30 cellular contexts compared by ENCODE assay signal in genomic region chr11:112599265-112599664, GRCh38.
"Had no signal": no experiment of that assay in that cellular context is flagged by ENCODE, and none has a peak within 500 bp of the region (broad histone marks: within the 10 kb centered on the region; RNA-seq: fewer than 3 reads in every experiment).

No MANE protein-coding gene starts in this region.

- H2AFZ ChIP-seq: parathyroid adenoma had no signal

- H3K27me3 ChIP-seq: ovary, right lobe of liver, sigmoid colon, stomach, thyroid gland, tibial nerve, upper lobe of left lung, vagina had no signal

- H3K4me1 Mint-ChIP-seq: nephron progenitor cell; neural crest cell; stimulated activated effector memory CD8-positive, alpha-beta T cell treated with anti-CD3 and anti-CD28 coated beads, Interleukin-12 subunit alpha, Interleukin-12 subunit beta, amount 100 ng/mL, for 72 hours; stimulated activated naive B cell treated with anti-CD40 and anti-IgM and Interleukin-4, amounts not matched to agents 10 μg/mL and 1 μg/mL and 100 μg/mL, for 72 hours had no signal

- H3K9ac ChIP-seq: parathyroid adenoma had no signal

- H3K36me3 Mint-ChIP-seq: natural killer cell treated with Interleukin-12 subunit alpha and Interleukin-12 subunit beta and Interleukin-15 and Interleukin-18, amount 100 ng/mL, for 72 hours; stimulated activated effector memory CD8-positive, alpha-beta T cell treated with anti-CD3 and anti-CD28 coated beads, Interleukin-12 subunit alpha, Interleukin-12 subunit beta, amount 100 ng/mL, for 72 hours; stimulated activated naive B cell treated with anti-CD40 and anti-IgM and Interleukin-4, amounts not matched to agents 10 μg/mL and 1 μg/mL and 100 μg/mL, for 72 hours had no signal

- H3K36me3 ChIP-seq: neutrophil, ovary, right lobe of liver, sigmoid colon, stomach, thoracic aorta, thyroid gland, tibial nerve, upper lobe of left lung, vagina had no signal

- FAIRE-seq: small intestine, urothelium cell line had no signal

- H3K27ac Mint-ChIP-seq: natural killer cell treated with Interleukin-12 subunit alpha and Interleukin-12 subunit beta and Interleukin-15 and Interleukin-18, amount 100 ng/mL, for 72 hours; nephron progenitor cell; progenitor cell of endocrine pancreas; stimulated activated effector memory CD8-positive, alpha-beta T cell treated with anti-CD3 and anti-CD28 coated beads, Interleukin-12 subunit alpha, Interleukin-12 subunit beta, amount 100 ng/mL, for 72 hours; stimulated activated naive B cell treated with anti-CD40 and anti-IgM and Interleukin-4, amounts not matched to agents 10 μg/mL and 1 μg/mL and 100 μg/mL, for 72 hours; stimulated activated naive CD8-positive, alpha-beta T cell treated with anti-CD3 and anti-CD28 coated beads, Interleukin-15, Interleukin-2, amounts not matched to agents 100 ng/mL and 50 ng/mL, for 24 hours had no signal

- H3K4me3 ChIP-seq: ovary, psoas muscle, right lobe of liver, sigmoid colon, stomach, thoracic aorta, thyroid gland, tibial nerve, upper lobe of left lung, vagina had no signal

- H3K4me1 ChIP-seq: parathyroid adenoma, psoas muscle, right lobe of liver, sigmoid colon, stomach, thyroid gland, upper lobe of left lung, vagina had no signal

- H3K9me3 ChIP-seq: neutrophil, ovary, psoas muscle, right lobe of liver, stomach, thoracic aorta, thyroid gland, tibial nerve, upper lobe of left lung, vagina had no signal

- DNase-seq: nephron progenitor cell; nucleus accumbens; ovary; posterior cingulate gyrus; psoas muscle; right cardiac atrium; right lobe of liver; sigmoid colon; small intestine; stimulated activated CD4-positive, alpha-beta T cell treated with anti-CD3 and anti-CD28 coated beads, Interleukin-15, amount 100 ng/mL, for 24 hours; stimulated activated CD4-positive, alpha-beta T cell treated with anti-CD3 and anti-CD28 coated beads, Interleukin-2, amount 100 ng/mL, for 24 hours; stimulated activated CD4-positive, alpha-beta T cell treated with anti-CD3 and anti-CD28 coated beads, Interleukin-2, amount 100 ng/mL, for 48 hours; stimulated activated CD4-positive, alpha-beta T cell treated with anti-CD3 and anti-CD28 coated beads, Interleukin-4, amount 100 ng/mL, for 24 hours; stimulated activated naive B cell treated with anti-CD40 and anti-IgM and Interleukin-4, amounts not matched to agents 10 μg/mL and 1 μg/mL and 100 μg/mL, for 72 hours; stimulated activated naive CD4-positive, alpha-beta T cell treated with Interleukin-2 at 50 U/mL for 16 hours; stomach; thyroid gland; trophoblast cell; upper lobe of left lung had no signal

- H3K27ac ChIP-seq: neutrophil, ovary, parathyroid adenoma, psoas muscle, right lobe of liver, sigmoid colon, stomach, thoracic aorta, thyroid gland, tibial nerve, upper lobe of left lung, vagina had no signal

- H3K79me2 ChIP-seq: parathyroid adenoma had no signal

- H3K9me3 Mint-ChIP-seq: natural killer cell treated with Interleukin-12 subunit alpha and Interleukin-12 subunit beta and Interleukin-15 and Interleukin-18, amount 100 ng/mL, for 72 hours; neural crest cell; stimulated activated effector memory CD8-positive, alpha-beta T cell treated with anti-CD3 and anti-CD28 coated beads, Interleukin-12 subunit alpha, Interleukin-12 subunit beta, amount 100 ng/mL, for 72 hours; stimulated activated naive CD8-positive, alpha-beta T cell treated with anti-CD3 and anti-CD28 coated beads, Interleukin-15, Interleukin-2, amounts not matched to agents 100 ng/mL and 50 ng/mL, for 24 hours had no signal

- H3K4me3 Mint-ChIP-seq: natural killer cell treated with Interleukin-12 subunit alpha and Interleukin-12 subunit beta and Interleukin-15 and Interleukin-18, amount 100 ng/mL, for 72 hours; nephron progenitor cell; neural crest cell; stimulated activated effector memory CD8-positive, alpha-beta T cell treated with anti-CD3 and anti-CD28 coated beads, Interleukin-12 subunit alpha, Interleukin-12 subunit beta, amount 100 ng/mL, for 72 hours; stimulated activated naive B cell treated with anti-CD40 and anti-IgM and Interleukin-4, amounts not matched to agents 10 μg/mL and 1 μg/mL and 100 μg/mL, for 72 hours; stimulated activated naive CD8-positive, alpha-beta T cell treated with anti-CD3 and anti-CD28 coated beads, Interleukin-15, Interleukin-2, amounts not matched to agents 100 ng/mL and 50 ng/mL, for 24 hours had no signal
